ENCODE assay signal across 7 cellular contexts in genomic region chr5:133857595-133858313, GRCh38.
A peak's percentile ranks its signal among the peaks of the same experiment; 100 is the strongest.
DNase-seq lines count a peak whose midpoint lies in the region; ATAC-seq and TF ChIP-seq lines count a peak whose summit lies in the region.
"Not testable (repeated sequence)": the region's sequence is repeated elsewhere in the genome, so short reads cannot be mapped to it uniquely, and the experiment has no call there.

No MANE protein-coding gene starts in this region.

- H3K27ac ChIP-seq in endodermal cell (ENCODE audit: low read depth, low read length); upper lobe of right lung: not testable (repeated sequence)
- H3K27ac ChIP-seq in suprapubic skin, result peak overlapping the region; percentile 51

- intact Hi-C loops in posterior vena cava (cut with DNase I); upper lobe of right lung (cut with DNase I): not testable (repeated sequence)

- not testable (repeated sequence) for TF ChIP-seq CTCF in endodermal cell (conservative IDR thresholded peaks at IDR 0.05); suprapubic skin (IDR thresholded peaks at IDR 0.05); upper lobe of right lung (IDR thresholded peaks at IDR 0.05)

- H3K4me3 Mint-ChIP-seq in endodermal cell, result not testable (repeated sequence)

- not testable (repeated sequence) for H3K36me3 Mint-ChIP-seq in endodermal cell (ENCODE audit: low read depth)

- H3K9ac ChIP-seq in endodermal cell (ENCODE audit: extremely low read depth, low read length, poor library complexity, severe bottlenecking), result not testable (repeated sequence)

- TF ChIP-seq EP300 in suprapubic skin (IDR thresholded peaks at IDR 0.05), result not testable (repeated sequence)

- H3K27ac Mint-ChIP-seq in endodermal cell, result not testable (repeated sequence)

- not testable (repeated sequence) for H3K27me3 ChIP-seq in endodermal cell (ENCODE audit: control insufficient read depth, insufficient read depth, low read length, poor library complexity, severe bottlenecking); suprapubic skin; upper lobe of right lung

- WGBS in endodermal cell (ENCODE audit: insufficient coverage in 1 of 2, insufficient read length in 1 of 2), 2 experiments, result 89 to 97% methylated on average over 19 to 44 of the region's 44 CpGs
- 87% methylated on average over 17 of the region's 44 CpGs for WGBS in suprapubic skin

- TF ChIP-seq POLR2A in suprapubic skin (IDR thresholded peaks at IDR 0.05), result not testable (repeated sequence)

- H3K9me3 Mint-ChIP-seq in endodermal cell, result peaks cover 46% of the 10 kb centered on the region

- not testable (repeated sequence) for H3K36me3 ChIP-seq in endodermal cell (ENCODE audit: control insufficient read depth, insufficient read depth, low read length); suprapubic skin; upper lobe of right lung

- peak; percentile 47 for DNase-seq in activated CD8-positive, alpha-beta memory T cell treated with anti-CD3 and anti-CD28 coated beads for 24 hours
- DNase-seq in activated effector memory CD4-positive, alpha-beta T cell treated with anti-CD3 and anti-CD28 coated beads, Interleukin-2, amount 50 U/mL, for 16 hours, result peak; percentile 10
- DNase-seq in endodermal cell, result peak; percentile 14
- peak; percentile 29 for DNase-seq in islet precursor cell
- DNase-seq in posterior vena cava (ENCODE audit: low spot score), result peak; percentile 54
- DNase-seq in suprapubic skin (ENCODE audit: low spot score in 2 of 2), result not testable (repeated sequence)
- DNase-seq in upper lobe of right lung, result peak; percentile 56

- not testable (repeated sequence) for H3K4me3 ChIP-seq in endodermal cell (ENCODE audit: low read length); suprapubic skin; upper lobe of right lung

- H3K27me3 Mint-ChIP-seq in endodermal cell (ENCODE audit: insufficient read depth), result not testable (repeated sequence)

- not testable (repeated sequence) for ATAC-seq in upper lobe of right lung

- H3K9me3 ChIP-seq in endodermal cell (ENCODE audit: control insufficient read depth, low read length), result peaks cover 29% of the 10 kb centered on the region
- not testable (repeated sequence) for H3K9me3 ChIP-seq in suprapubic skin, upper lobe of right lung

- H3K4me1 ChIP-seq in endodermal cell (ENCODE audit: control insufficient read depth, insufficient read depth, low read length); suprapubic skin; upper lobe of right lung: not testable (repeated sequence)

- H3K4me1 Mint-ChIP-seq in endodermal cell, result not testable (repeated sequence)
